Comparison of ENCODE assay signal across 22 cellular contexts in genomic region chr3:142237891-142238290, GRCh38. TPM values are rescaled to one million over a fixed set of nuclear protein-coding genes. Genes with fewer than 3 reads are reported as not detected.
A peak's percentile ranks its signal among the peaks of the same experiment; 100 is the strongest.
DNase-seq lines count a peak whose midpoint lies in the region; ATAC-seq, FAIRE-seq and TF ChIP-seq lines count a peak whose summit lies in the region.
"Had no signal": no experiment of that assay in that cellular context is flagged by ENCODE, and none has a peak within 500 bp of the region (broad histone marks: within the 10 kb centered on the region; RNA-seq: fewer than 3 reads in every experiment).

No MANE protein-coding gene starts in this region.

- no peaks in the 10 kb centered on the region for H3K36me3 Mint-ChIP-seq in natural killer cell treated with Interleukin-12 subunit alpha and Interleukin-12 subunit beta and Interleukin-15 and Interleukin-18, amount 100 ng/mL, for 72 hours
- H3K36me3 Mint-ChIP-seq: CD4-positive, alpha-beta memory T cell had no signal

- no peaks in the 10 kb centered on the region for H3K79me2 ChIP-seq in mammary epithelial cell (ENCODE audit: insufficient read depth, low read length)

- H3K4me3 Mint-ChIP-seq in natural killer cell treated with Interleukin-12 subunit alpha and Interleukin-12 subunit beta and Interleukin-15 and Interleukin-18, amount 100 ng/mL, for 72 hours = no peak overlapping the region
- H3K4me3 Mint-ChIP-seq: CD4-positive, alpha-beta memory T cell; H9 had no signal

- in situ Hi-C loops in mammary epithelial cell (cut with MboI; ENCODE audit: low sequenced_read_pairs in 2 of 2) = no loop called here

- BruUV-seq in mammary epithelial cell (replicated peaks; lab: Mats Ljungman, UMichigan) = no TSS peak

- H3K27ac ChIP-seq in mammary epithelial cell (ENCODE audit: insufficient read depth, low read depth, low read length) = no peak overlapping the region
- H3K27ac ChIP-seq: A549, BLaER1 had no signal

- dilution Hi-C loops in mammary epithelial cell (cut with HindIII; ENCODE audit: low sequenced_read_pairs) = no loop called here

- TF ChIP-seq CTCF in mammary epithelial cell (conservative IDR thresholded peaks at IDR 0.05 in 1 of 2, IDR thresholded peaks at IDR 0.05 in 1 of 2; ENCODE audit: extremely low read depth in 1 of 2, insufficient read depth in 1 of 2, low read depth in 1 of 2, low read length in 2 of 2) (no peak), fibroblast of pulmonary artery (IDR thresholded peaks at IDR 0.05; ENCODE audit: low read length, missing control alignments) (no peak)

- peak overlapping the region; percentile 24 to 44 for H3K27ac Mint-ChIP-seq in natural killer cell treated with Interleukin-12 subunit alpha and Interleukin-12 subunit beta and Interleukin-15 and Interleukin-18, amount 100 ng/mL, for 72 hours
- H3K27ac Mint-ChIP-seq: CD4-positive, alpha-beta memory T cell; H9 had no signal

- peaks cover 5 to 7% of the 10 kb centered on the region in 2 donors for H3K4me1 Mint-ChIP-seq in natural killer cell treated with Interleukin-12 subunit alpha and Interleukin-12 subunit beta and Interleukin-15 and Interleukin-18, amount 100 ng/mL, for 72 hours (ENCODE audit: low read depth in 2 of 2)
- H3K4me1 Mint-ChIP-seq: CD4-positive, alpha-beta memory T cell had no signal

- intact Hi-C loops in mammary epithelial cell (cut with micrococcal nuclease) = no loop called here

- TF ChIP-seq POLR2A in H54 (IDR thresholded peaks at IDR 0.05; ENCODE audit: low read depth, low read length) = no peak

- no peak overlapping the region for H3K4me2 ChIP-seq in mammary epithelial cell (ENCODE audit: insufficient read depth, low read depth, low read length)
- H3K4me2 ChIP-seq: A549, BLaER1 had no signal

- CTCF ChIA-PET in mammary epithelial cell (lab: Charles Lee; ENCODE audit: low non-redundant PET) = interaction anchor here (0.6 kb wide), 1 partner anchor 691 kb away, joined by 3 read pairs; no protein-coding TSS in a partner anchor

- H3K27me3 Mint-ChIP-seq in natural killer cell treated with Interleukin-12 subunit alpha and Interleukin-12 subunit beta and Interleukin-15 and Interleukin-18, amount 100 ng/mL, for 72 hours = peaks cover 0 to 3% of the 10 kb centered on the region in 2 donors

- H3K27me3 ChIP-seq in mammary epithelial cell (ENCODE audit: insufficient read depth, low read length) = peaks cover 1% of the 10 kb centered on the region
- H3K27me3 ChIP-seq: BLaER1 had no signal

- no peak overlapping the region for H2AFZ ChIP-seq in mammary epithelial cell (ENCODE audit: low read depth, low read length)

- ATAC-seq in natural killer cell treated with Interleukin-12 subunit alpha and Interleukin-12 subunit beta and Interleukin-15 and Interleukin-18, amount 100 ng/mL, for 72 hours = peak in 1 of 2 donors; percentile 53
- ATAC-seq: A549, PC-3 had no signal

- H3K4me1 ChIP-seq in mammary epithelial cell (ENCODE audit: insufficient read depth, low read length) = no peaks in the 10 kb centered on the region
- H3K4me1 ChIP-seq: A549, BLaER1 had no signal

- DNase-seq in ELR (ENCODE audit: low read depth) = peak; percentile 39
- peak; percentile 23 for DNase-seq in mammary epithelial cell
- DNase-seq in fibroblast of pulmonary artery (ENCODE audit: low read depth) = peak; percentile 18
- no peak for DNase-seq in natural killer cell treated with Interleukin-12 subunit alpha and Interleukin-12 subunit beta and Interleukin-15 and Interleukin-18, amount 100 ng/mL, for 72 hours (ENCODE audit: low spot score)
- no peak for DNase-seq in HK-2 (ENCODE audit: unreplicated experiment)
- no peak for DNase-seq in NCI-H2227 treated with DMSO at 0.1 percent for 48 hours (lab: John Stamatoyannopoulos, UW)
- DNase-seq in H54 (ENCODE audit: insufficient read length, low spot score) = no peak
- DNase-seq: CD4-positive, alpha-beta memory T cell; DMS153; H9; IMR-90; MM.1S; NCI-H1105; NCI-H1694; NCI-H2081 treated with DMSO at 0.1 percent for 48 hours; NCI-H524 treated with DMSO at 0.1 percent for 48 hours; PC-3; RPMI8226; SIG-M5 had no signal

- no peak for FAIRE-seq in H54 (lab: Jason Lieb, UNC)
- FAIRE-seq: A549, HTR-8/SVneo had no signal

- H3K4me3 ChIP-seq in mammary epithelial cell (replicated peaks in 1 of 3; ENCODE audit: insufficient read depth in 1 of 3, low read depth in 2 of 3, low read length in 3 of 3) (no peak overlapping the region), fibroblast of pulmonary artery (replicated peaks; ENCODE audit: low read depth, low read length) (no peak overlapping the region)
- H3K4me3 ChIP-seq: A549, BLaER1 had no signal

- no peak overlapping the region for H3K9ac ChIP-seq in mammary epithelial cell (ENCODE audit: insufficient read depth, low read length)
- H3K9ac ChIP-seq: BLaER1 had no signal

- no peaks in the 10 kb centered on the region for H3K9me3 ChIP-seq in mammary epithelial cell (replicated peaks; ENCODE audit: insufficient read depth, low read length)
- H3K9me3 ChIP-seq: A549 had no signal

- H4K20me1 ChIP-seq in mammary epithelial cell (ENCODE audit: insufficient read depth, low read length) = no peaks in the 10 kb centered on the region
- H4K20me1 ChIP-seq: BLaER1 had no signal

- no peaks in the 10 kb centered on the region for H3K36me3 ChIP-seq in mammary epithelial cell (ENCODE audit: insufficient read depth, low read length)
- H3K36me3 ChIP-seq: BLaER1 had no signal

- H3K9me3 Mint-ChIP-seq in natural killer cell treated with Interleukin-12 subunit alpha and Interleukin-12 subunit beta and Interleukin-15 and Interleukin-18, amount 100 ng/mL, for 72 hours = no peaks in the 10 kb centered on the region
- H3K9me3 Mint-ChIP-seq: H9 had no signal

RNA-seq across cellular contexts. Expression of gene GK5, which starts 12.5 kb away (rescaled TPM):
- total RNA-seq in mammary epithelial cell = 10 to 100 TPM; 11.3 to 14.3 TPM
- 2.9 TPM for polyA plus RNA-seq in mammary epithelial cell
- 5.6 TPM for polyA minus RNA-seq in mammary epithelial cell
- 10 to 100 TPM; 57.4 to 59.5 TPM for total RNA-seq in natural killer cell treated with Interleukin-12 subunit alpha and Interleukin-12 subunit beta and Interleukin-15 and Interleukin-18, amount 100 ng/mL, for 72 hours

Comparison
In these comparisons a context has a peak if more than half of its experiments do, and no peak if none do; other contexts are left out.
1. DNase-seq: peak in ELR (single experiment), mammary epithelial cell (single experiment) and fibroblast of pulmonary artery (single experiment); none in natural killer cell treated with Interleukin-12 subunit alpha and Interleukin-12 subunit beta and Interleukin-15 and Interleukin-18, amount 100 ng/mL, for 72 hours (single experiment), HK-2 (single experiment), NCI-H2227 treated with DMSO at 0.1 percent for 48 hours (single experiment) and H54 (single experiment).